In the genomic region with DNA sequence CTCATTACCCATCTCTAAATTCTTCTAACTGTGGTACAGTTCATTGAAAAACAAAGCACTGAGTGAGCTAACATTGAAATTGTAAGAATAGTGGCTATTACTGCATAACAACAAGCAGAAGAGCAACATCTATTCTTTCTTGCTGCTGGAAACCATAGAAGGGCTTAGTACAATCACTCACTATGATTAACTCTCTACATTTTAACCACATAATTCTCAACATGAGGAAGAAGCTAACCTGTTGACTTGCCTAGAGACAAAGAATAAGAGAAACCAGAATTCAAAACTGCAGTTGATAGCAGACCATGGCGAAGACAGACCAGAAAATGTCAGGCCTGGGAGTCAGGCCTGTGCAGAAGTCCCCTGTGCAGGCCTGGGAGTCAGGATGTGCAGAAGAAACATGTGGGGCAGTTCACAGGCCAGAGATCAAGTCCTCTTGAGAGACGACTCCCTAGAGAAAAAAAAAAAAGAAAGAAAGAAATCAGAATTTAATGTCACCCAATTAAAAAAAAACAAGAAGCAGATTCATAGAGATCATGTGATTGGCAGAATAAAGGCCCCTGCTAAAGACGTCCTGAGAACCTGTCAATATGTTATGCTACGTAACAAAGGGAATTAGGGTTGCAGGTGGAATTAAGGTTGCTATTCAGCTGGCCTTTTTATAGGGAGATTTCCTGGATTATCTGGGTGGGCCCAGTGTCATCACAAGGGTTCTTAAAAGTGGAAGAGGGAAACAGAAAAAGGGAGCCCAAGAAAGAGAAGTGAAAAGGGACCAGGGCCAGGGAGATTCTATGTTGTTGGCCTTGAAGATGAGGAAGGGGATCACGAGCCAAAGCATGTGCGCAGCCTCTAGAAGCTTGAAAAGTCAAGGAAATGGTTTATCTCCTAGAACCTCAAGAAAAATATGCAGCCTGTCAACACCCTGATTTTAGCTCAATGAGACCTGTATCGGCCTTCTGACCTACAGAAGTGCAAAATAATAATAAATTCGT, we compare ENCODE assay signal across 19 cellular contexts.
DNase-seq lines count a peak whose midpoint lies in the region; ATAC-seq lines count a peak whose summit lies in the region.
"Had no signal": no experiment of that assay in that cellular context is flagged by ENCODE, and none has a peak within 500 bp of the region (broad histone marks: within the 10 kb centered on the region; RNA-seq: fewer than 3 reads in every experiment).

No MANE protein-coding gene starts in this region.

- peaks cover 6% of the 10 kb centered on the region for H3K36me3 Mint-ChIP-seq in activated T-cell treated with anti-CD3 and anti-CD28 coated beads, Interleukin-2, amount 50 U/mL, for 4 hours (ENCODE audit: insufficient read depth)
- peaks cover 12% of the 10 kb centered on the region for H3K36me3 Mint-ChIP-seq in activated naive CD8-positive, alpha-beta T cell
- peaks cover 7% of the 10 kb centered on the region for H3K36me3 Mint-ChIP-seq in stimulated activated memory B cell treated with anti-CD40 and anti-IgM and Interleukin-4, amounts not matched to agents 10 μg/mL and 1 μg/mL and 100 μg/mL, for 72 hours
- H3K36me3 Mint-ChIP-seq: CD14-positive monocyte had no signal

- peak overlapping the region; percentile 78 for H3K4me3 Mint-ChIP-seq in activated T-cell treated with anti-CD3 and anti-CD28 coated beads, Interleukin-2, amount 50 U/mL, for 4 hours
- peak overlapping the region; percentile 69 for H3K4me3 Mint-ChIP-seq in activated naive CD8-positive, alpha-beta T cell
- peak overlapping the region; percentile 40 for H3K4me3 Mint-ChIP-seq in stimulated activated memory B cell treated with anti-CD40 and anti-IgM and Interleukin-4, amounts not matched to agents 10 μg/mL and 1 μg/mL and 100 μg/mL, for 72 hours
- H3K4me3 Mint-ChIP-seq: CD14-positive monocyte, neural progenitor cell had no signal

- no peak for DNase-seq in activated T-cell treated with anti-CD3 and anti-CD28 coated beads, Interleukin-2, amount 50 U/mL, for 4 hours
- DNase-seq in activated T-cell treated with anti-CD3 and anti-CD28 coated beads for 4 hours (no peak), MV-4-11 (lab: John Stamatoyannopoulos, UW) (peak; percentile 80), DMS 273 treated with DMSO at 0.1 percent for 48 hours (lab: John Stamatoyannopoulos, UW) (no peak)
- no peak for DNase-seq in stimulated activated CD4-positive, alpha-beta T cell treated with anti-CD3 and anti-CD28 coated beads, Interleukin-4, amount 100 ng/mL, for 4 hours
- DNase-seq: DMS53; erythroblast; GM23248; NCI-H146; NCI-H2227 treated with DMSO at 0.1 percent for 48 hours; psoas muscle; RPMI8226; stimulated activated CD4-positive, alpha-beta T cell treated with anti-CD3 and anti-CD28 coated beads, Interleukin-12 subunit alpha, Interleukin-12 subunit beta, amount 100 ng/mL, for 4 hours; trophoblast cell had no signal

- H3K4me1 Mint-ChIP-seq in activated T-cell treated with anti-CD3 and anti-CD28 coated beads, Interleukin-2, amount 50 U/mL, for 4 hours (ENCODE audit: low read depth) = peaks cover 58% of the 10 kb centered on the region
- peaks cover 67% of the 10 kb centered on the region for H3K4me1 Mint-ChIP-seq in activated naive CD8-positive, alpha-beta T cell (ENCODE audit: low read depth)
- peaks cover 42% of the 10 kb centered on the region for H3K4me1 Mint-ChIP-seq in stimulated activated memory B cell treated with anti-CD40 and anti-IgM and Interleukin-4, amounts not matched to agents 10 μg/mL and 1 μg/mL and 100 μg/mL, for 72 hours
- H3K4me1 Mint-ChIP-seq: CD14-positive monocyte had no signal

- H3K27ac Mint-ChIP-seq in activated naive CD8-positive, alpha-beta T cell = peak overlapping the region; percentile 91
- peak overlapping the region; percentile 85 for H3K27ac Mint-ChIP-seq in stimulated activated memory B cell treated with anti-CD40 and anti-IgM and Interleukin-4, amounts not matched to agents 10 μg/mL and 1 μg/mL and 100 μg/mL, for 72 hours
- H3K27ac Mint-ChIP-seq: CD14-positive monocyte, neural progenitor cell had no signal

- no peaks in the 10 kb centered on the region for H3K27me3 Mint-ChIP-seq in activated T-cell treated with anti-CD3 and anti-CD28 coated beads, Interleukin-2, amount 50 U/mL, for 4 hours (ENCODE audit: low read depth)
- H3K27me3 Mint-ChIP-seq in activated naive CD8-positive, alpha-beta T cell = no peaks in the 10 kb centered on the region
- no peaks in the 10 kb centered on the region for H3K27me3 Mint-ChIP-seq in stimulated activated memory B cell treated with anti-CD40 and anti-IgM and Interleukin-4, amounts not matched to agents 10 μg/mL and 1 μg/mL and 100 μg/mL, for 72 hours

- peak; percentile 56 to 58 for ATAC-seq in activated T-cell treated with anti-CD3 and anti-CD28 coated beads, Interleukin-2, amount 50 U/mL, for 4 hours
- ATAC-seq in stimulated activated memory B cell treated with anti-CD40 and anti-IgM and Interleukin-4, amounts not matched to agents 10 μg/mL and 1 μg/mL and 100 μg/mL, for 72 hours = peak; percentile 49
- ATAC-seq in HG02884 (IDR thresholded peaks at IDR 0.05; ENCODE audit: unreplicated experiment) = no peak
- ATAC-seq: psoas muscle had no signal

- peaks cover 14% of the 10 kb centered on the region for H3K9me3 Mint-ChIP-seq in activated T-cell treated with anti-CD3 and anti-CD28 coated beads, Interleukin-2, amount 50 U/mL, for 4 hours
- peaks cover 7% of the 10 kb centered on the region for H3K9me3 Mint-ChIP-seq in activated naive CD8-positive, alpha-beta T cell (ENCODE audit: low read depth)
- H3K9me3 Mint-ChIP-seq in stimulated activated memory B cell treated with anti-CD40 and anti-IgM and Interleukin-4, amounts not matched to agents 10 μg/mL and 1 μg/mL and 100 μg/mL, for 72 hours = no peaks in the 10 kb centered on the region
- H3K9me3 Mint-ChIP-seq: neural progenitor cell had no signal
